26 cellular contexts compared by ENCODE assay signal in the genomic region with DNA sequence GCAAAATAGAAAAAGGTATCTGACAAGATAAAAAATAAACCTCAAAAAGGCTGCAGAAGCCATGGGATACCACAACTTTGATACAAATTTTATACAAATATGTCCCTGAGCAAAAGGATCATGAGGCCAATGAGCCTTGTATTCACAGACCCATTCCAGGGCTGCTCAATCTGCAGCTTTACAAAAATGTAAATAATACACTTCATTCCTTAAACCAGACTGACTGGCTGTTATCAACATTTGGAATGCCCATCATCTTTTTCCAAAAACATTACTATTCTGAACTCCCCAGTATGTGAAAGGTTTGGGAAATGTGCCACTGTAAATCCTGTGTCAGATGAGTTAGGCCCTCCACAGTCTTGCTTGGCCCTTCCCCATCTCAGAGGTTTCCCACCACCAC.
"Had no signal": no experiment of that assay in that cellular context is flagged by ENCODE, and none has a peak within 500 bp of the region (broad histone marks: within the 10 kb centered on the region; RNA-seq: fewer than 3 reads in every experiment).

No MANE protein-coding gene starts in this region.

- H3K27me3 ChIP-seq: body of pancreas, esophagus muscularis mucosa, hepatocyte, upper lobe of left lung had no signal

- FAIRE-seq: endothelial cell of umbilical vein, TTC549 had no signal

- ATAC-seq: activated CD8-positive, alpha-beta memory T cell treated with anti-CD3 and anti-CD28 coated beads, Interleukin-2, amount 10 ng/mL, durations not matched to agents 7 days and 5 days; body of pancreas; stimulated activated naive B cell treated with anti-CD40 and anti-IgM and Interleukin-4, amounts not matched to agents 10 μg/mL and 1 μg/mL and 100 μg/mL, for 72 hours had no signal

- DNase-seq: activated B cell treated with CpG ODN at 0.5 μM for 24 hours; activated CD4-positive, alpha-beta memory T cell treated with anti-CD3 and anti-CD28 coated beads, Interleukin-2, amount 10 ng/mL, durations not matched to agents 7 days and 5 days; activated CD4-positive, alpha-beta T cell treated with anti-CD3 and anti-CD28 coated beads for 4 hours; activated CD8-positive, alpha-beta memory T cell treated with anti-CD3 and anti-CD28 coated beads, Interleukin-2, amount 10 ng/mL, durations not matched to agents 7 days and 5 days; activated naive CD4-positive, alpha-beta T cell; activated naive CD8-positive, alpha-beta T cell treated with anti-CD3 and anti-CD28 coated beads for 36 hours; amniotic stem cell; body of pancreas; central memory CD4-positive, alpha-beta T cell; cortex of kidney; effector CD8-positive, alpha-beta T cell; left cardiac atrium; nephron progenitor cell; right cardiac atrium; SHP77; stimulated activated CD4-positive, alpha-beta T cell treated with anti-CD3 and anti-CD28 coated beads, Interleukin-4, amount 100 ng/mL, for 1 hour; stimulated activated naive B cell treated with anti-CD40 and anti-IgM and Interleukin-4, amounts not matched to agents 10 μg/mL and 1 μg/mL and 100 μg/mL, for 72 hours; upper lobe of left lung had no signal

- H3K4me1 ChIP-seq: prostate gland had no signal

- H3K27ac ChIP-seq: hepatocyte, SK-N-MC had no signal

- H3K9me3 ChIP-seq: body of pancreas, esophagus muscularis mucosa, prostate gland had no signal

- H3K4me2 ChIP-seq: hepatocyte had no signal

- H2AFZ ChIP-seq: hepatocyte had no signal

- H3K4me3 ChIP-seq: body of pancreas, esophagus muscularis mucosa, hepatocyte, lung, prostate gland, SK-N-MC, skin epidermis, upper lobe of left lung had no signal
